ENCODE assay signal across 18 cellular contexts in the genomic region with DNA sequence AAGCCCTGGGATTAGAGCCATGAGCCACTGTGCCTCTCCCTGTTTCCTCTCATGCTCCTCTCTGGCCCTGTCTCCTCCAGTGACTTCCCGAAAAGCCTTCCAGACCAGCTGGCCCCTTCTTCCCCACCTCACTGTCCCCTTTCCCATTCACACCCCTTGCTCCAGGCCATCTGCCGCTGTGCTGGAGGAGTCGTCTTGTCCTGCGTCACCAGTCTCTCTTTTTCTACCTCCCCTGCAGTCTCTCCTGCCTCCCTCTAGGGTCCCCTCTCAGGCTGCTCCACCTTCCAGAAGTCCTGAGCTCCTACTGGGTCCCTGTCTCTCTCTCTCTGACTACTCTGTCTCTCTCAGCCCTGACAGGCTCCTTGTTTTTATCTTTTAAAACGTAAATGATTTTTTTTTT. TPM values are rescaled to one million over a fixed set of nuclear protein-coding genes. Genes with fewer than 3 reads are reported as not detected.
A peak's percentile ranks its signal among the peaks of the same experiment; 100 is the strongest.
DNase-seq lines count a peak whose midpoint lies in the region; ATAC-seq and TF ChIP-seq lines count a peak whose summit lies in the region.
"Had no signal": no experiment of that assay in that cellular context is flagged by ENCODE, and none has a peak within 500 bp of the region (broad histone marks: within the 10 kb centered on the region; RNA-seq: fewer than 3 reads in every experiment).

No MANE protein-coding gene starts in this region.

- H3K9ac ChIP-seq in BLaER1: no peak overlapping the region; the same call in 1 of the 2 replicates

- H3K4me3 Mint-ChIP-seq in activated T-helper 1 cell treated with anti-CD3 and anti-CD28 coated beads, Interleukin-12 subunit alpha, Interleukin-12 subunit beta, Interleukin-2, Interleukin-4 antibody, amounts not matched to agents 30 ng/mL and 10 ng/mL and 1 ng/mL, durations not matched to agents 14 hours and 24 hours and 36 hours: no peak overlapping the region
- H3K4me3 Mint-ChIP-seq: mesothelial cell of epicardium had no signal

- H3K36me3 Mint-ChIP-seq in activated T-helper 1 cell treated with anti-CD3 and anti-CD28 coated beads, Interleukin-12 subunit alpha, Interleukin-12 subunit beta, Interleukin-2, Interleukin-4 antibody, amounts not matched to agents 30 ng/mL and 10 ng/mL and 1 ng/mL, durations not matched to agents 14 hours and 24 hours and 36 hours (ENCODE audit: low read depth): no peaks in the 10 kb centered on the region

- H3K9me3 ChIP-seq in BLaER1 (no peaks in the 10 kb centered on the region), mucosa of descending colon (no peaks in the 10 kb centered on the region), vagina (no peaks in the 10 kb centered on the region)
- H3K9me3 ChIP-seq: testis had no signal

- H3K4me3 ChIP-seq in BLaER1: no peak overlapping the region
- H3K4me3 ChIP-seq in H7 (ENCODE audit: insufficient read depth, low read depth, low read length): no peak overlapping the region
- H3K4me3 ChIP-seq in mucosa of descending colon: no peak overlapping the region
- no peak overlapping the region for H3K4me3 ChIP-seq in vagina
- H3K4me3 ChIP-seq: testis had no signal

- H3K4me2 ChIP-seq in BLaER1: peak overlapping the region; percentile 58

- peak; percentile 67 for DNase-seq in H7
- no peak for DNase-seq in activated T-helper 1 cell treated with anti-CD3 and anti-CD28 coated beads, Interleukin-12 subunit alpha, Interleukin-12 subunit beta, Interleukin-2, Interleukin-4 antibody, amounts not matched to agents 30 ng/mL and 10 ng/mL and 1 ng/mL, durations not matched to agents 14 hours and 24 hours and 36 hours (ENCODE audit: low spot score)
- peak in 2 of 3 donors; percentile 10 to 11 for DNase-seq in mucosa of descending colon
- no peak for DNase-seq in vagina (ENCODE audit: extremely low spot score in 2 of 2)
- DNase-seq: activated gamma-delta T cell treated with Interleukin-2 at 50 U/mL for 16 hours; amniotic stem cell; caudate nucleus; erythroblast; NCI-H345; stimulated activated CD4-positive, alpha-beta T cell treated with anti-CD3 and anti-CD28 coated beads, Interleukin-12 subunit alpha, Interleukin-12 subunit beta, amount 100 ng/mL, for 4 hours; testis had no signal

- ATAC-seq in mucosa of descending colon (no peak), HG03378 (IDR thresholded peaks at IDR 0.05; ENCODE audit: unreplicated experiment) (no peak), GM21367 (IDR thresholded peaks at IDR 0.05; ENCODE audit: unreplicated experiment) (no peak), GM21825 (IDR thresholded peaks at IDR 0.05; ENCODE audit: unreplicated experiment) (no peak)

- peaks cover 6% of the 10 kb centered on the region for H3K27me3 Mint-ChIP-seq in activated T-helper 1 cell treated with anti-CD3 and anti-CD28 coated beads, Interleukin-12 subunit alpha, Interleukin-12 subunit beta, Interleukin-2, Interleukin-4 antibody, amounts not matched to agents 30 ng/mL and 10 ng/mL and 1 ng/mL, durations not matched to agents 14 hours and 24 hours and 36 hours (ENCODE audit: insufficient read depth)

- intact Hi-C loops in activated T-helper 1 cell treated with anti-CD3 and anti-CD28 coated beads, Interleukin-12 subunit alpha, Interleukin-12 subunit beta, Interleukin-2, Interleukin-4 antibody, amounts not matched to agents 30 ng/mL and 10 ng/mL and 1 ng/mL, durations not matched to agents 14 hours and 24 hours and 36 hours (cut with micrococcal nuclease): no loop called here
- intact Hi-C loops in mucosa of descending colon (cut with DNase I, micrococcal nuclease): no loop called here
- intact Hi-C loops in vagina (cut with DNase I): no loop called here

- H3K9me3 Mint-ChIP-seq in activated T-helper 1 cell treated with anti-CD3 and anti-CD28 coated beads, Interleukin-12 subunit alpha, Interleukin-12 subunit beta, Interleukin-2, Interleukin-4 antibody, amounts not matched to agents 30 ng/mL and 10 ng/mL and 1 ng/mL, durations not matched to agents 14 hours and 24 hours and 36 hours: no peaks in the 10 kb centered on the region
- H3K9me3 Mint-ChIP-seq: mesothelial cell of epicardium had no signal

- peaks cover 100% of the 10 kb centered on the region for H3K4me1 ChIP-seq in BLaER1
- H3K4me1 ChIP-seq in mucosa of descending colon (ENCODE audit: low read depth): no peaks in the 10 kb centered on the region
- no peaks in the 10 kb centered on the region for H3K4me1 ChIP-seq in vagina
- H3K4me1 ChIP-seq: testis had no signal

- H3K4me1 Mint-ChIP-seq in activated T-helper 1 cell treated with anti-CD3 and anti-CD28 coated beads, Interleukin-12 subunit alpha, Interleukin-12 subunit beta, Interleukin-2, Interleukin-4 antibody, amounts not matched to agents 30 ng/mL and 10 ng/mL and 1 ng/mL, durations not matched to agents 14 hours and 24 hours and 36 hours (ENCODE audit: low read depth): peaks cover 20% of the 10 kb centered on the region

- H3K36me3 ChIP-seq in BLaER1 (peaks cover 90% of the 10 kb centered on the region), H7 (replicated peaks; ENCODE audit: control insufficient read depth, insufficient read depth, low read length) (no peaks in the 10 kb centered on the region), mucosa of descending colon (ENCODE audit: low read depth) (no peaks in the 10 kb centered on the region), vagina (no peaks in the 10 kb centered on the region)

- H3K27me3 ChIP-seq in BLaER1: no peaks in the 10 kb centered on the region
- H3K27me3 ChIP-seq in H7 (ENCODE audit: control insufficient read depth, insufficient read depth, low read length): no peaks in the 10 kb centered on the region
- no peaks in the 10 kb centered on the region for H3K27me3 ChIP-seq in vagina
- H3K27me3 ChIP-seq: testis had no signal

- TF ChIP-seq CTCF in mucosa of descending colon (IDR thresholded peaks at IDR 0.05) (no peak), vagina (IDR thresholded peaks at IDR 0.05) (no peak)

- H3K27ac ChIP-seq in BLaER1 (peak overlapping the region; percentile 24), vagina (no peak overlapping the region)
- H3K27ac ChIP-seq: testis had no signal

- H3K27ac Mint-ChIP-seq in activated T-helper 1 cell treated with anti-CD3 and anti-CD28 coated beads, Interleukin-12 subunit alpha, Interleukin-12 subunit beta, Interleukin-2, Interleukin-4 antibody, amounts not matched to agents 30 ng/mL and 10 ng/mL and 1 ng/mL, durations not matched to agents 14 hours and 24 hours and 36 hours: peak overlapping the region; percentile 27
- H3K27ac Mint-ChIP-seq: mesothelial cell of epicardium had no signal

- TF ChIP-seq POLR2A in vagina (IDR thresholded peaks at IDR 0.05): no peak

- peaks cover 68% of the 10 kb centered on the region for H4K20me1 ChIP-seq in BLaER1

RNA-seq across cellular contexts. Expression of a gene that starts 5.3 kb away (rescaled TPM):
- total RNA-seq in H7 (2014; rRNA removed; shearing (Covaris generic)): not detected in 2 replicates
- total RNA-seq in activated T-helper 1 cell treated with anti-CD3 and anti-CD28 coated beads, Interleukin-12 subunit alpha, Interleukin-12 subunit beta, Interleukin-2, Interleukin-4 antibody, amounts not matched to agents 30 ng/mL and 10 ng/mL and 1 ng/mL, durations not matched to agents 14 hours and 24 hours and 36 hours: 0.12 and 0.18 TPM in 2 replicates
- total RNA-seq in mucosa of descending colon: not detected
- not detected for total RNA-seq in vagina
- total RNA-seq: frontal cortex, RPMI7951 had no signal

RNA-seq across cellular contexts. Expression of a gene that starts 13.4 kb away (rescaled TPM):
- 0.44 TPM in 1 of 2 replicates, not detected in the other for total RNA-seq in H7 (2014; rRNA removed; shearing (Covaris generic))
- 4.7 and 5.1 TPM in 2 replicates for total RNA-seq in activated T-helper 1 cell treated with anti-CD3 and anti-CD28 coated beads, Interleukin-12 subunit alpha, Interleukin-12 subunit beta, Interleukin-2, Interleukin-4 antibody, amounts not matched to agents 30 ng/mL and 10 ng/mL and 1 ng/mL, durations not matched to agents 14 hours and 24 hours and 36 hours
- 1 to 10 TPM; 2.2 to 5.7 (median 4.1) TPM for total RNA-seq in mucosa of descending colon
- total RNA-seq in vagina: 7.6 TPM
- total RNA-seq: frontal cortex had no signal

RNA-seq across cellular contexts. Expression of a gene that starts 15.8 kb away (rescaled TPM):
- total RNA-seq in H7 (2014; rRNA removed; shearing (Covaris generic)): not detected in 2 replicates
- 0.20 and 0.36 TPM in 2 replicates for total RNA-seq in activated T-helper 1 cell treated with anti-CD3 and anti-CD28 coated beads, Interleukin-12 subunit alpha, Interleukin-12 subunit beta, Interleukin-2, Interleukin-4 antibody, amounts not matched to agents 30 ng/mL and 10 ng/mL and 1 ng/mL, durations not matched to agents 14 hours and 24 hours and 36 hours
- total RNA-seq in mucosa of descending colon: 1 to 10 TPM in 1 of 3 donors, not detected in 2; 1.5 TPM
- total RNA-seq in vagina: not detected
- total RNA-seq: frontal cortex, RPMI7951 had no signal

RNA-seq across cellular contexts. Expression of a gene that starts 28.4 kb away (rescaled TPM):
- total RNA-seq in H7 (2014; rRNA removed; shearing (Covaris generic)): not detected in 2 replicates
- total RNA-seq in activated T-helper 1 cell treated with anti-CD3 and anti-CD28 coated beads, Interleukin-12 subunit alpha, Interleukin-12 subunit beta, Interleukin-2, Interleukin-4 antibody, amounts not matched to agents 30 ng/mL and 10 ng/mL and 1 ng/mL, durations not matched to agents 14 hours and 24 hours and 36 hours: 0.20 TPM in 1 of 2 replicates, not detected in the other
- total RNA-seq in mucosa of descending colon (under 1 TPM in 1 of 3 donors, not detected in 2; 0.32 TPM), vagina (not detected)
- total RNA-seq: frontal cortex, mesothelial cell of epicardium, RPMI7951, testis had no signal

RNA-seq across cellular contexts. Expression of a gene that starts 50.5 kb away (rescaled TPM):
- 0.10 TPM in 1 of 2 replicates, not detected in the other for total RNA-seq in H7 (2014; rRNA removed; shearing (Covaris generic))
- total RNA-seq in activated T-helper 1 cell treated with anti-CD3 and anti-CD28 coated beads, Interleukin-12 subunit alpha, Interleukin-12 subunit beta, Interleukin-2, Interleukin-4 antibody, amounts not matched to agents 30 ng/mL and 10 ng/mL and 1 ng/mL, durations not matched to agents 14 hours and 24 hours and 36 hours: not detected in 2 replicates
- total RNA-seq in mucosa of descending colon: under 1 TPM in 1 of 3 donors, not detected in 2; 0.80 TPM
- total RNA-seq in vagina: not detected
- total RNA-seq: frontal cortex, RPMI7951 had no signal

Comparison
In these comparisons a context has a peak if more than half of its experiments do, and no peak if none do; other contexts are left out.
1. DNase-seq: peak in H7 (single experiment) and mucosa of descending colon (2 of 3); none in activated T-helper 1 cell treated with anti-CD3 and anti-CD28 coated beads, Interleukin-12 subunit alpha, Interleukin-12 subunit beta, Interleukin-2, Interleukin-4 antibody, amounts not matched to agents 30 ng/mL and 10 ng/mL and 1 ng/mL, durations not matched to agents 14 hours and 24 hours and 36 hours (single experiment) and vagina (0 of 2).